8 cellular contexts compared by ENCODE assay signal in genomic region chr3:128383316-128384235, GRCh38.
DNase-seq lines count a peak whose midpoint lies in the region; ATAC-seq, FAIRE-seq and TF ChIP-seq lines count a peak whose summit lies in the region.

No MANE protein-coding gene starts in this region.

- H3K36me3 Mint-ChIP-seq in activated CD4-positive, alpha-beta memory T cell treated with anti-CD3 and anti-CD28 coated beads, Interleukin-2, amount 10 ng/mL, durations not matched to agents 7 days and 5 days (ENCODE audit: low read depth), result no peaks in the 10 kb centered on the region
- no peaks in the 10 kb centered on the region for H3K36me3 Mint-ChIP-seq in WTC11

- no peak for ATAC-seq in GM19467 (IDR thresholded peaks at IDR 0.05; ENCODE audit: unreplicated experiment)
- no peak for ATAC-seq in HG02870 (IDR thresholded peaks at IDR 0.05; ENCODE audit: unreplicated experiment)
- no peak for ATAC-seq in WTC11

- H3K9me3 ChIP-seq in small intestine (ENCODE audit: control insufficient read depth, low read depth), result no peaks in the 10 kb centered on the region

- H3K27me3 ChIP-seq in small intestine (ENCODE audit: control insufficient read depth in 2 of 2, insufficient read depth in 2 of 2, low read length in 2 of 2), result no peaks in the 10 kb centered on the region

- TF ChIP-seq CTCF in fibroblast of villous mesenchyme (IDR thresholded peaks at IDR 0.05; ENCODE audit: insufficient read depth, low read depth, low read length) (no peak), WTC11 (IDR thresholded peaks at IDR 0.05) (no peak)

- H3K27ac ChIP-seq in small intestine (ENCODE audit: low read depth in 1 of 2, low read length in 1 of 2), result no peak overlapping the region

- no peaks in the 10 kb centered on the region for H3K4me1 Mint-ChIP-seq in activated CD4-positive, alpha-beta memory T cell treated with anti-CD3 and anti-CD28 coated beads, Interleukin-2, amount 10 ng/mL, durations not matched to agents 7 days and 5 days
- H3K4me1 Mint-ChIP-seq in WTC11, result no peaks in the 10 kb centered on the region

- H3K36me3 ChIP-seq in small intestine (ENCODE audit: control insufficient read depth in 2 of 2, insufficient read depth in 2 of 2, low read length in 2 of 2), result no peaks in the 10 kb centered on the region

- WGBS in small intestine, 3 donors, result 41 to 69% (median 59%) methylated on average over 11 of the region's 11 CpGs

- POLR2A ChIA-PET in activated CD4-positive, alpha-beta memory T cell treated with anti-CD3 and anti-CD28 coated beads, Interleukin-2, amount 10 ng/mL, durations not matched to agents 7 days and 5 days (lab: Charles Lee), result no interaction called here
- POLR2A ChIA-PET in WTC11 (lab: Charles Lee), result no interaction called here

- CTCF ChIA-PET in activated CD4-positive, alpha-beta memory T cell treated with anti-CD3 and anti-CD28 coated beads, Interleukin-2, amount 10 ng/mL, durations not matched to agents 7 days and 5 days (lab: Charles Lee), result no interaction called here
- CTCF ChIA-PET in WTC11 (lab: Charles Lee), result interaction anchor here (1.3 kb wide), 1 partner anchor 54 kb away, joined by 3 read pairs; no protein-coding TSS in a partner anchor

- no peak overlapping the region for H3K27ac Mint-ChIP-seq in activated CD4-positive, alpha-beta memory T cell treated with anti-CD3 and anti-CD28 coated beads, Interleukin-2, amount 10 ng/mL, durations not matched to agents 7 days and 5 days
- H3K27ac Mint-ChIP-seq in WTC11, result no peak overlapping the region; the same call in 1 of the 2 replicates

- H3K4me1 ChIP-seq in small intestine (ENCODE audit: control insufficient read depth in 2 of 2, insufficient read depth in 1 of 2, low read depth in 1 of 2, low read length in 1 of 2), result peaks cover 0 to 7% of the 10 kb centered on the region in 2 donors

- FAIRE-seq in small intestine (lab: Jason Lieb, UNC), result no peak

- H3K27me3 Mint-ChIP-seq in activated CD4-positive, alpha-beta memory T cell treated with anti-CD3 and anti-CD28 coated beads, Interleukin-2, amount 10 ng/mL, durations not matched to agents 7 days and 5 days, result no peaks in the 10 kb centered on the region
- H3K27me3 Mint-ChIP-seq in WTC11 (ENCODE audit: low read depth), result no peaks in the 10 kb centered on the region

- DNase-seq in DMS53 (lab: John Stamatoyannopoulos, UW) (peak; percentile 77), M059J (ENCODE audit: low read depth) (peak; percentile 88), fibroblast of villous mesenchyme (ENCODE audit: low read depth) (peak; percentile 72), small intestine (peak; percentile 91), WTC11 (ENCODE audit: low spot score) (no peak)
- DNase-seq in activated CD4-positive, alpha-beta memory T cell treated with anti-CD3 and anti-CD28 coated beads, Interleukin-2, amount 10 ng/mL, durations not matched to agents 7 days and 5 days, result peak; percentile 24

- H3K4me3 ChIP-seq in fibroblast of villous mesenchyme (ENCODE audit: low read depth, low read length) (no peak overlapping the region), small intestine (ENCODE audit: low read depth in 1 of 2, low read length in 2 of 2) (no peak overlapping the region)

- no peak overlapping the region for H3K4me3 Mint-ChIP-seq in activated CD4-positive, alpha-beta memory T cell treated with anti-CD3 and anti-CD28 coated beads, Interleukin-2, amount 10 ng/mL, durations not matched to agents 7 days and 5 days
- H3K4me3 Mint-ChIP-seq in WTC11, result no peak overlapping the region

- H3K9me3 Mint-ChIP-seq in activated CD4-positive, alpha-beta memory T cell treated with anti-CD3 and anti-CD28 coated beads, Interleukin-2, amount 10 ng/mL, durations not matched to agents 7 days and 5 days, result no peaks in the 10 kb centered on the region
- no peaks in the 10 kb centered on the region for H3K9me3 Mint-ChIP-seq in WTC11

TF ChIP-seq in WTC11, 78 proteins besides CTCF, POLR2A, EP300 and RAD21:
- TF ChIP-seq NR2C2 (CRISPR knock-in tag; IDR thresholded peaks at IDR 0.05), result no peak
- TF ChIP-seq CREB1 (CRISPR knock-in tag; IDR thresholded peaks at IDR 0.05), result no peak
- no peak for TF ChIP-seq ZNF317 (CRISPR knock-in tag; IDR thresholded peaks at IDR 0.05; ENCODE audit: borderline replicate concordance, low read depth)
- TF ChIP-seq STAT6 (CRISPR knock-in tag; conservative IDR thresholded peaks at IDR 0.05; ENCODE audit: low read depth), result no peak
- TF ChIP-seq ERG (CRISPR knock-in tag; IDR thresholded peaks at IDR 0.05), result no peak
- no peak for TF ChIP-seq EMX1 (CRISPR knock-in tag; IDR thresholded peaks at IDR 0.05)
- TF ChIP-seq ZBTB43 (CRISPR knock-in tag; IDR thresholded peaks at IDR 0.05), result no peak
- no peak for TF ChIP-seq MAX (CRISPR knock-in tag; IDR thresholded peaks at IDR 0.05)
- TF ChIP-seq ZNF416 (CRISPR knock-in tag; IDR thresholded peaks at IDR 0.05), result no peak
- no peak for TF ChIP-seq ZNF425 (CRISPR knock-in tag; conservative IDR thresholded peaks at IDR 0.05)
- no peak for TF ChIP-seq HMGA2 (CRISPR knock-in tag; IDR thresholded peaks at IDR 0.05)
- no peak for TF ChIP-seq CBFB (CRISPR knock-in tag; IDR thresholded peaks at IDR 0.05; ENCODE audit: low read depth)
- no peak for TF ChIP-seq ETV6 (CRISPR knock-in tag; IDR thresholded peaks at IDR 0.05)
- no peak for TF ChIP-seq CREM (CRISPR knock-in tag; IDR thresholded peaks at IDR 0.05)
- TF ChIP-seq TEAD1 (CRISPR knock-in tag; IDR thresholded peaks at IDR 0.05), result no peak
- no peak for TF ChIP-seq ZNF423 (CRISPR knock-in tag; IDR thresholded peaks at IDR 0.05)
